In the genomic region with DNA sequence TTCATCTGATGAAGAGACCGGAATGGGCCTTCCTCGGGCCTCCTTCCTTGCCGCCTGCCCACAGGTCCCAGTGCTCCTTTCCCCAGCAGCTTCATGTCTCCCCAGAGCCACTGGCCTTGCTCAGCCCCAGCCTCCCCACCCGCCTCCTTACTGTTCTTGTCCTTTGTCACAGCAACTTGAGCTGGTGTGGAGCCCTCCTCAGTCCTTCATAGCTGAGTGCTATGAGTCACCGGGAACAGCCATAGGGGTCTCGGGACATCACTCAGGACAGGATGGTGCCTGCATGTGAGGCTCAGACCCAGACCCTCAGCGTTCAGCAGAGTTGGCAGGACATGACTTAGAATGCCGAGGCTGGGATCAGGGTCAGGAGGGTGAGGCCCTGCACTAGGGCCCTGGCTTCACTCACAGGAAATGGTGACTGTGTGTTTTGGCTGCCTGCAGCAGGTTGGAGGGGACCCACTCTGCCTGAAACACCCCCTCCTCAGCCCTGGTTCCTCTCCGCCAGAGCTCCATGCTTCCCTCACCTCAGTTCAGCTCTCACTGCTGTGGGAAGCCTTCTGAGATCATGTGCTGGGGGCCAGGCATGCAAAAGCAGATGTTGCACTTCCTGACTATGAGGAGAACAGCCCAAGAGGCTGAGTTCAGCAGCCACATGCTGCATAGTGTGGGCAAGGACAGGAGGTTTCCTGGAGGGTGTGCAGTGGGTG, we compare ENCODE assay signal across 10 cellular contexts. TPM values are rescaled to one million over a fixed set of nuclear protein-coding genes. Genes with fewer than 3 reads are reported as not detected.
DNase-seq lines count a peak whose midpoint lies in the region; ATAC-seq, FAIRE-seq and TF ChIP-seq lines count a peak whose summit lies in the region.
"Had no signal": no experiment of that assay in that cellular context is flagged by ENCODE, and none has a peak within 500 bp of the region (broad histone marks: within the 10 kb centered on the region; RNA-seq: fewer than 3 reads in every experiment).

No MANE protein-coding gene starts in this region.

- H4K20me1 ChIP-seq in HepG2 (ENCODE audit: insufficient read depth, low read length): no peaks in the 10 kb centered on the region
- H4K20me1 ChIP-seq in PC-3 (ENCODE audit: low read length): no peaks in the 10 kb centered on the region

- BruUV-seq in HepG2 (replicated peaks; lab: Mats Ljungman, UMichigan): no TSS peak
- BruUV-seq in PC-3 (replicated peaks; lab: Mats Ljungman, UMichigan): no TSS peak

- H3K4me3 ChIP-seq in right lobe of liver: no peak overlapping the region
- no peak overlapping the region for H3K4me3 ChIP-seq in HepG2 (replicated peaks in 1 of 3; ENCODE audit: insufficient read depth in 1 of 3, low read depth in 2 of 3, low read length in 3 of 3)
- H3K4me3 ChIP-seq in MG63: no peak overlapping the region
- H3K4me3 ChIP-seq in upper lobe of right lung: no peak overlapping the region
- no peak overlapping the region for H3K4me3 ChIP-seq in PC-3 (ENCODE audit: low read length)
- no peak overlapping the region for H3K4me3 ChIP-seq in esophagus squamous epithelium

- intact Hi-C loops in right lobe of liver (cut with DNase I) (loop anchor here in 1 of 2 donors (10.0 kb wide), 1 partner anchor 230 kb away; a partner anchor contains a TSS), HepG2 (cut with micrococcal nuclease; ENCODE audit: unreplicated experiment) (no loop called here), left ventricle myocardium superior (cut with micrococcal nuclease) (loop anchor here (5.0 kb wide), 1 partner anchor 227 kb away; a partner anchor contains a TSS), upper lobe of right lung (cut with DNase I) (no loop called here), PC-3 (cut with micrococcal nuclease) (loop anchor here (5.0 kb wide), 1 partner anchor 142 kb away; no protein-coding TSS in a partner anchor), esophagus squamous epithelium (cut with DNase I) (loop anchor here (10.0 kb wide), 1 partner anchor 320 kb away; no protein-coding TSS in a partner anchor)

- POLR2A ChIA-PET in HepG2 (lab: Yijun Ruan, JAX) (no interaction called here), PC-3 (lab: Charles Lee; ENCODE audit: unreplicated experiment) (no interaction called here)

- no peaks in the 10 kb centered on the region for H3K9me2 ChIP-seq in PC-3 (replicated peaks; ENCODE audit: low read length)

- FAIRE-seq in HepG2 (lab: Jason Lieb, UNC): no peak

- H3K9me3 ChIP-seq in right lobe of liver (no peaks in the 10 kb centered on the region), HepG2 (ENCODE audit: low read length) (no peaks in the 10 kb centered on the region), MG63 (no peaks in the 10 kb centered on the region), upper lobe of right lung (no peaks in the 10 kb centered on the region), PC-3 (ENCODE audit: low read length) (no peaks in the 10 kb centered on the region), esophagus squamous epithelium (no peaks in the 10 kb centered on the region)

- ATAC-seq in right lobe of liver (peak; percentile 22 to 68 (median 58)), HepG2 (no peak), left ventricle myocardium superior (peak; percentile 48), upper lobe of right lung (peak; percentile 74), PC-3 (no peak)

- H3K79me2 ChIP-seq in HepG2 (ENCODE audit: insufficient read depth, low read length) (no peaks in the 10 kb centered on the region), PC-3 (ENCODE audit: low read length) (0 out of 2 replicates have a peak, but pooled peaks cover 5% of the 10 kb centered on the region)

- peak in 1 of 3 donors; percentile 25 for DNase-seq in right lobe of liver
- no peak for DNase-seq in HepG2 (ENCODE audit: low spot score)
- peak; percentile 70 for DNase-seq in MG63
- no peak for DNase-seq in left ventricle myocardium superior
- DNase-seq in upper lobe of right lung: no peak
- no peak for DNase-seq in COR-L47 (lab: John Stamatoyannopoulos, UW)
- DNase-seq in PC-3: no peak
- no peak for DNase-seq in esophagus squamous epithelium (lab: John Stamatoyannopoulos, UW)
- DNase-seq: central memory CD4-positive, alpha-beta T cell; stimulated activated naive CD4-positive, alpha-beta T cell treated with Interleukin-2 at 50 U/mL for 16 hours had no signal

- H3K27me3 ChIP-seq in right lobe of liver (no peaks in the 10 kb centered on the region), HepG2 (ENCODE audit: control insufficient read depth in 1 of 2, insufficient read depth in 2 of 2, low read length in 2 of 2) (no peaks in the 10 kb centered on the region), MG63 (no peaks in the 10 kb centered on the region), upper lobe of right lung (no peaks in the 10 kb centered on the region), PC-3 (ENCODE audit: low read length) (no peaks in the 10 kb centered on the region), esophagus squamous epithelium (no peaks in the 10 kb centered on the region)

- H3K36me3 ChIP-seq in right lobe of liver: peaks cover 0 to 28% (median 6%) of the 10 kb centered on the region in 4 donors
- peaks cover 21 to 56% of the 10 kb centered on the region in 2 experiments for H3K36me3 ChIP-seq in HepG2 (replicated peaks in 1 of 2; ENCODE audit: control insufficient read depth in 1 of 2, insufficient read depth in 2 of 2, low read length in 2 of 2)
- peaks cover 9% of the 10 kb centered on the region for H3K36me3 ChIP-seq in MG63
- peaks cover 35% of the 10 kb centered on the region for H3K36me3 ChIP-seq in upper lobe of right lung
- peaks cover 34% of the 10 kb centered on the region for H3K36me3 ChIP-seq in PC-3 (ENCODE audit: low read depth, low read length)
- H3K36me3 ChIP-seq in esophagus squamous epithelium: peaks cover 6 to 73% (median 16%) of the 10 kb centered on the region in 3 donors

- CTCF ChIA-PET in HepG2 (lab: Yijun Ruan, JAX; ENCODE audit: low intra/inter-chr PET ratio, low total read pairs) (no interaction called here), PC-3 (lab: Charles Lee) (interaction anchor here (1.6 kb wide), 1 partner anchor 11 kb away, joined by 7 read pairs; no protein-coding TSS in a partner anchor)

- H3K4me1 ChIP-seq in right lobe of liver: no peaks in the 10 kb centered on the region
- no peaks in the 10 kb centered on the region for H3K4me1 ChIP-seq in HepG2 (ENCODE audit: insufficient read depth, low read length)
- no peaks in the 10 kb centered on the region for H3K4me1 ChIP-seq in upper lobe of right lung
- H3K4me1 ChIP-seq in PC-3 (ENCODE audit: insufficient read depth, low read length): 0 out of 2 replicates have a peak, but pooled peaks cover 2% of the 10 kb centered on the region
- H3K4me1 ChIP-seq in esophagus squamous epithelium: peaks cover 0 to 18% (median 11%) of the 10 kb centered on the region in 3 donors

- H3K4me2 ChIP-seq in HepG2 (ENCODE audit: low read depth, low read length) (no peak overlapping the region), PC-3 (ENCODE audit: low read length) (no peak overlapping the region)

- no peak for TF ChIP-seq EP300 in HepG2 (IDR thresholded peaks at IDR 0.05; ENCODE audit: low read depth in 2 of 2, low read length in 2 of 2)
- TF ChIP-seq EP300 in HepG2 (CRISPR knock-in tag; IDR thresholded peaks at IDR 0.05; ENCODE audit: borderline replicate concordance): no peak

- H3K27ac ChIP-seq in right lobe of liver (no peak overlapping the region), HepG2 (ENCODE audit: extremely low read length, insufficient read depth, low read length) (no peak overlapping the region), upper lobe of right lung (no peak overlapping the region), PC-3 (ENCODE audit: low read length) (no peak overlapping the region), esophagus squamous epithelium (peak overlapping the region in 2 of 4 donors; percentile 11 to 34)

- no peak for TF ChIP-seq CTCF in right lobe of liver (IDR thresholded peaks at IDR 0.05)
- no peak for TF ChIP-seq CTCF in HepG2 (CRISPR knock-in tag; IDR thresholded peaks at IDR 0.05)
- no peak for TF ChIP-seq CTCF in upper lobe of right lung (IDR thresholded peaks at IDR 0.05)
- TF ChIP-seq CTCF in PC-3 (conservative IDR thresholded peaks at IDR 0.05; ENCODE audit: low read depth, low read length): no peak
- no peak for TF ChIP-seq CTCF in esophagus squamous epithelium (IDR thresholded peaks at IDR 0.05)

- no peak for TF ChIP-seq RAD21 in HepG2 (CRISPR knock-in tag; IDR thresholded peaks at IDR 0.05)

- H3F3A ChIP-seq in PC-3 (ENCODE audit: low read length, unreplicated experiment): no peaks in the 10 kb centered on the region

- in situ Hi-C loops in HepG2 (cut with HindIII; ENCODE audit: extremely low pct_ligation_motif_present, low pct_unique_long_range_greater_than_20kb): loop anchor here (25.0 kb wide), 1 partner anchor 452 kb away; no protein-coding TSS in a partner anchor

- H2AFZ ChIP-seq in HepG2 (ENCODE audit: low read length) (no peak overlapping the region), PC-3 (ENCODE audit: low read length) (no peak overlapping the region)

- no peak overlapping the region for H3K9ac ChIP-seq in HepG2 (ENCODE audit: insufficient read depth, low read depth, low read length)
- no peak overlapping the region for H3K9ac ChIP-seq in PC-3 (ENCODE audit: low read length)

- WGBS in right lobe of liver (ENCODE audit: insufficient coverage, low coverage, low lambda C conversion rate, missing lambda C conversion rate): 78% methylated on average over 6 of the region's 9 CpGs
- WGBS in HepG2 (ENCODE audit: low lambda C conversion rate): 98% methylated on average over 6 of the region's 9 CpGs
- WGBS in esophagus squamous epithelium, 2 donors: 88 to 93% methylated on average over 5 of the region's 9 CpGs

- TF ChIP-seq POLR2A in right lobe of liver (IDR thresholded peaks at IDR 0.05) (no peak), HepG2 (IDR thresholded peaks at IDR 0.05; ENCODE audit: insufficient read depth in 1 of 2, low read depth in 2 of 2, low read length in 2 of 2) (no peak), esophagus squamous epithelium (IDR thresholded peaks at IDR 0.05) (no peak)

RNA-seq across cellular contexts. Expression of a gene that starts 40.7 kb away (rescaled TPM):
- total RNA-seq in right lobe of liver (not detected), HepG2 (2016; rRNA removed; fragmentation: Illumina TruSeq; extraction: Trizol) (not detected in 2 replicates), left ventricle myocardium superior (not detected), upper lobe of right lung (not detected), PC-3 (2014; rRNA removed) (0.33 and 0.58 TPM in 2 replicates), esophagus squamous epithelium (not detected)
- total RNA-seq in HepG2 (2016; cell fraction: cytosol; rRNA removed; fragmentation: Illumina TruSeq; extraction: Trizol; ENCODE audit: low read depth): not detected in 2 replicates
- total RNA-seq in HepG2 (2016; cell fraction: insoluble cytoplasmic fraction; rRNA removed; fragmentation: Illumina TruSeq; extraction: Trizol): not detected in 2 replicates
- total RNA-seq in HepG2 (2016; cell fraction: membrane; rRNA removed; fragmentation: Illumina TruSeq; extraction: Trizol): not detected in 2 replicates
- total RNA-seq in HepG2 (2016; cell fraction: nucleus; rRNA removed; fragmentation: Illumina TruSeq; extraction: Trizol): not detected in 2 replicates
- not detected in 2 replicates for polyA plus RNA-seq in HepG2 (2011; rRNA removed)
- polyA plus RNA-seq in HepG2 (2011; cell fraction: cytosol; rRNA removed): not detected in 2 replicates
- not detected in 2 replicates for polyA plus RNA-seq in HepG2 (2011; cell fraction: nucleus; rRNA removed)
- not detected in 2 replicates for polyA plus RNA-seq in HepG2 (2012)
- not detected in 2 replicates for polyA plus RNA-seq in HepG2 (2016; cell fraction: cytosol; fragmentation: Illumina TruSeq; extraction: Trizol; ENCODE audit: low read depth)
- not detected in 2 replicates for polyA plus RNA-seq in HepG2 (2016; cell fraction: insoluble cytoplasmic fraction; fragmentation: Illumina TruSeq; extraction: Trizol; ENCODE audit: low read depth)
- not detected in 2 replicates for polyA plus RNA-seq in HepG2 (2016; cell fraction: membrane; fragmentation: Illumina TruSeq; extraction: Trizol; ENCODE audit: low read depth)
- polyA plus RNA-seq in HepG2 (2016; cell fraction: nucleus; fragmentation: Illumina TruSeq; extraction: Trizol; ENCODE audit: insufficient read depth, low read depth): not detected in 2 replicates
- not detected in 2 replicates for polyA minus RNA-seq in HepG2 (2011; rRNA and poly(A)+ RNA removed; ENCODE audit: low replicate concordance)
- polyA minus RNA-seq in HepG2 (2011; cell fraction: cytosol; rRNA and poly(A)+ RNA removed): not detected in 2 replicates
- polyA minus RNA-seq in HepG2 (2011; cell fraction: nucleus; rRNA and poly(A)+ RNA removed): not detected in 2 replicates
- total RNA-seq in MG63 (2014; rRNA removed; shearing (Covaris generic); ENCODE audit: low replicate concordance): not detected in 2 replicates

Comparison
In these comparisons a context has a peak if more than half of its experiments do, and no peak if none do; other contexts are left out.
1. ATAC-seq: peak in right lobe of liver (4 of 4), left ventricle myocardium superior (single experiment) and upper lobe of right lung (single experiment); none in HepG2 (single experiment) and PC-3 (single experiment).
2. intact Hi-C loops: an anchor here in left ventricle myocardium superior (5.0 kb wide), PC-3 (5.0 kb wide) and esophagus squamous epithelium (10.0 kb wide); none called in HepG2 and upper lobe of right lung.